21 cellular contexts compared by ENCODE assay signal in genomic region chr10:71618176-71618575, GRCh38.
DNase-seq lines count a peak whose midpoint lies in the region; ATAC-seq and TF ChIP-seq lines count a peak whose summit lies in the region.
"Had no signal": no experiment of that assay in that cellular context is flagged by ENCODE, and none has a peak within 500 bp of the region (broad histone marks: within the 10 kb centered on the region; RNA-seq: fewer than 3 reads in every experiment).

No MANE protein-coding gene starts in this region.

- no peak overlapping the region for H2BK12ac ChIP-seq in neuronal stem cell (ENCODE audit: low read length)

- no peak overlapping the region for H3K4me2 ChIP-seq in neuronal stem cell (ENCODE audit: insufficient read depth, low read length, poor library complexity, severe bottlenecking)
- H3K4me2 ChIP-seq: BLaER1 treated with 17β-estradiol and CSF1 and Interleukin-3, amounts not matched to agents 10 nM and 100 nM had no signal

- H3K9me3 Mint-ChIP-seq in brain: peaks cover 0 to 3% (median 0%) of the 10 kb centered on the region in 5 experiments
- H3K9me3 Mint-ChIP-seq: CD14-positive monocyte; CD4-positive, alpha-beta T cell; CD8-positive, alpha-beta memory T cell had no signal

- no peak overlapping the region for H2BK120ac ChIP-seq in neuronal stem cell (ENCODE audit: low read depth, low read length)

- H3K4me1 ChIP-seq in cardiac muscle cell (ENCODE audit: low read depth) (peaks cover 17% of the 10 kb centered on the region), heart left ventricle (peaks cover 1 to 47% (median 27%) of the 10 kb centered on the region in 12 donors), neuronal stem cell (ENCODE audit: control insufficient read depth in 2 of 2, insufficient read depth in 1 of 2, low read depth in 1 of 2, low read length in 2 of 2) (peaks cover 20% of the 10 kb centered on the region in 2 donors), foreskin keratinocyte (no peaks in the 10 kb centered on the region)

- H3K36me3 ChIP-seq in cardiac muscle cell (no peaks in the 10 kb centered on the region), heart left ventricle (no peaks in the 10 kb centered on the region), neuronal stem cell (replicated peaks in 1 of 2; ENCODE audit: control insufficient read depth in 2 of 2, insufficient read depth in 2 of 2, low read length in 2 of 2) (no peaks in the 10 kb centered on the region)
- H3K36me3 ChIP-seq: BE2C; BLaER1 treated with 17β-estradiol and CSF1 and Interleukin-3, amounts not matched to agents 10 nM and 100 nM had no signal

- H3K4me1 Mint-ChIP-seq in brain: peaks cover 35% of the 10 kb centered on the region
- H3K4me1 Mint-ChIP-seq: CD8-positive, alpha-beta memory T cell had no signal

- intact Hi-C loops in heart left ventricle (cut with DNase I): loop anchor here in 1 of 10 donors (10.0 kb wide), 1 partner anchor 87 kb away; no protein-coding TSS in a partner anchor

- WGBS in heart left ventricle, 4 donors: 91 to 97% (median 92%) methylated on average over 6 of the region's 6 CpGs
- no CpG with 5 or more reads among the region's 6 CpGs for WGBS in neuronal stem cell (ENCODE audit: extremely low coverage in 2 of 2, insufficient read length in 2 of 2, insufficient replicate concordance in 1 of 2), 2 donors

- H3K18ac ChIP-seq in neuronal stem cell (ENCODE audit: low read length): peak overlapping the region; percentile 17

- peak overlapping the region; percentile 15 for H3K9ac ChIP-seq in neuronal stem cell (ENCODE audit: low read depth, low read length, poor library complexity)
- H3K9ac ChIP-seq: BLaER1 treated with 17β-estradiol and CSF1 and Interleukin-3, amounts not matched to agents 10 nM and 100 nM; GM23248 had no signal

- no peak overlapping the region for H2AFZ ChIP-seq in neuronal stem cell (ENCODE audit: low read length)
- H2AFZ ChIP-seq: GM23248 had no signal

- no peaks in the 10 kb centered on the region for H3K79me1 ChIP-seq in neuronal stem cell (ENCODE audit: low read depth, low read length)

- H3K9me3 ChIP-seq in cardiac muscle cell (ENCODE audit: low read depth) (no peaks in the 10 kb centered on the region), heart left ventricle (no peaks in the 10 kb centered on the region), neuronal stem cell (replicated peaks in 1 of 2; ENCODE audit: control insufficient read depth in 2 of 2, insufficient read depth in 1 of 2, low read depth in 1 of 2, low read length in 2 of 2) (peaks cover 0 to 5% of the 10 kb centered on the region in 2 donors)
- H3K9me3 ChIP-seq: BE2C had no signal

- H3K4me3 ChIP-seq in cardiac muscle cell (no peak overlapping the region), heart left ventricle (no peak overlapping the region), neuronal stem cell (ENCODE audit: low read length in 2 of 2) (no peak overlapping the region)
- H3K4me3 ChIP-seq: BLaER1 treated with 17β-estradiol and CSF1 and Interleukin-3, amounts not matched to agents 10 nM and 100 nM; GM12878; GM23248 had no signal

- H3K27ac Mint-ChIP-seq in brain: peak overlapping the region in 3 of 5 experiments; percentile 59 to 79 (median 60)
- H3K27ac Mint-ChIP-seq: CD4-positive, alpha-beta T cell; CD8-positive, alpha-beta memory T cell had no signal

- H3K4me3 Mint-ChIP-seq in brain: no peak overlapping the region
- H3K4me3 Mint-ChIP-seq: CD14-positive monocyte; CD4-positive, alpha-beta T cell; CD8-positive, alpha-beta memory T cell had no signal

- H2AK5ac ChIP-seq in neuronal stem cell (ENCODE audit: low read depth, low read length): no peak overlapping the region

- no peak for TF ChIP-seq POLR2A in heart left ventricle (IDR thresholded peaks at IDR 0.05)

- H3K4ac ChIP-seq in neuronal stem cell (ENCODE audit: low read length): no peak overlapping the region

- H3K27ac ChIP-seq in cardiac muscle cell: peak overlapping the region; percentile 8
- no peak overlapping the region for H3K27ac ChIP-seq in heart left ventricle
- no peak overlapping the region for H3K27ac ChIP-seq in neuronal stem cell (replicated peaks; ENCODE audit: low read length)
- no peak overlapping the region for H3K27ac ChIP-seq in foreskin keratinocyte
- H3K27ac ChIP-seq: 22Rv1; BLaER1 treated with 17β-estradiol and CSF1 and Interleukin-3, amounts not matched to agents 10 nM and 100 nM; GM23248 had no signal

- H3K36me3 Mint-ChIP-seq in brain: peaks cover 9% of the 10 kb centered on the region
- H3K36me3 Mint-ChIP-seq: CD14-positive monocyte; CD8-positive, alpha-beta memory T cell had no signal

- H3K27me3 Mint-ChIP-seq in brain: no peaks in the 10 kb centered on the region

- no peak overlapping the region for H4K8ac ChIP-seq in neuronal stem cell (ENCODE audit: low read depth, low read length)

- H3K27me3 ChIP-seq in cardiac muscle cell (no peaks in the 10 kb centered on the region), heart left ventricle (no peaks in the 10 kb centered on the region), neuronal stem cell (ENCODE audit: control insufficient read depth in 3 of 3, insufficient read depth in 3 of 3, low read depth in 1 of 3, low read length in 3 of 3) (peaks cover 0 to 4% (median 0%) of the 10 kb centered on the region in 3 experiments), foreskin keratinocyte (peaks cover under 1% of the 10 kb centered on the region)
- H3K27me3 ChIP-seq: BE2C; BLaER1 treated with 17β-estradiol and CSF1 and Interleukin-3, amounts not matched to agents 10 nM and 100 nM had no signal

- no peak overlapping the region for H3K23ac ChIP-seq in neuronal stem cell (ENCODE audit: low read depth, low read length, poor library complexity)

- peak overlapping the region; percentile 66 for H3K14ac ChIP-seq in neuronal stem cell (ENCODE audit: low read length)

- no peak overlapping the region for H2BK5ac ChIP-seq in neuronal stem cell (ENCODE audit: low read length)

- no peak overlapping the region for H2BK15ac ChIP-seq in neuronal stem cell (ENCODE audit: low read length)

- ATAC-seq in heart left ventricle (no peak), foreskin keratinocyte (no peak)
- ATAC-seq: GM12878 had no signal

- TF ChIP-seq CTCF in cardiac muscle cell (IDR thresholded peaks at IDR 0.05; ENCODE audit: low read depth, low read length): no peak
- TF ChIP-seq CTCF in heart left ventricle (IDR thresholded peaks at IDR 0.05): no peak
- TF ChIP-seq CTCF in brain (conservative IDR thresholded peaks at IDR 0.05): no peak
- no peak for TF ChIP-seq CTCF in foreskin keratinocyte (conservative IDR thresholded peaks at IDR 0.05)

- DNase-seq in cardiac muscle cell (ENCODE audit: low read depth in 1 of 2, low spot score in 1 of 2) (no peak), heart left ventricle (no peak), neuronal stem cell (ENCODE audit: low spot score) (no peak), foreskin keratinocyte (no peak), NCI-H510A treated with DMSO at 0.1 percent for 48 hours (lab: John Stamatoyannopoulos, UW) (no peak)
- no peak for DNase-seq in stimulated activated CD4-positive, alpha-beta T cell treated with anti-CD3 and anti-CD28 coated beads, Interleukin-15, amount 100 ng/mL, for 24 hours
- DNase-seq: BE2C; CD4-positive, alpha-beta T cell; CD8-positive, alpha-beta memory T cell; DMS 273 treated with DMSO at 0.1 percent for 48 hours; DMS79; EL; GDM1; GM23248; H7; HCEC 1CT had no signal

- H4K91ac ChIP-seq in neuronal stem cell (ENCODE audit: low read depth, low read length, poor library complexity): no peak overlapping the region
